ENCODE assay signal across 2 cellular contexts in the genomic region with DNA sequence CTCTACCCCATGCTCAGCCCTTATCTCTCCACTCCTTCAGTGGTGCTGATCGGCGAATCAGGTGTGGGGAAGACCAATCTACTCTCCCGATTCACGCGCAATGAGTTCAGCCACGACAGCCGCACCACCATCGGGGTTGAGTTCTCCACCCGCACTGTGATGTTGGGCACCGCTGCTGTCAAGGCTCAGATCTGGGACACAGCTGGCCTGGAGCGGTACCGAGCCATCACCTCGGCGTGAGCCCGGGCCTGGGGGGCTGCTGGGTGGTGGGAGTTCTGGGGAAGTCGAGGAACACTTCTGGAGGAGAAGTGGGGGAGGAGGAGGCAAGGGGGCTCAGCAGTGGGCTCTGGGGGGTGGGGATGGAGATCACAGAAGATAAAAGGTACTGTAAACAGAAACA.
TF ChIP-seq lines count a peak whose summit lies in the region.

No MANE protein-coding gene starts in this region.

TF ChIP-seq in IMR-90, 13 proteins besides CTCF, POLR2A, EP300 and RAD21:
- TF ChIP-seq MAFK (IDR thresholded peaks at IDR 0.05; ENCODE audit: low read depth, low read length) (no peak), FOS (IDR thresholded peaks at IDR 0.05; ENCODE audit: low read depth, low read length) (no peak), BHLHE40 (IDR thresholded peaks at IDR 0.05; ENCODE audit: low read depth, low read length) (no peak), RFX5 (IDR thresholded peaks at IDR 0.05; ENCODE audit: low read depth, low read length) (no peak), RCOR1 (IDR thresholded peaks at IDR 0.05; ENCODE audit: insufficient replicate concordance, low read length) (no peak), SMC3 (IDR thresholded peaks at IDR 0.05; ENCODE audit: low read depth, low read length) (no peak), CEBPB (IDR thresholded peaks at IDR 0.05; ENCODE audit: low read depth, low read length) (no peak), MXI1 (IDR thresholded peaks at IDR 0.05; ENCODE audit: borderline replicate concordance, low read depth, low read length) (no peak), NFE2L2 (IDR thresholded peaks at IDR 0.05; ENCODE audit: low read depth, low read length) (no peak), CHD1 (IDR thresholded peaks at IDR 0.05; ENCODE audit: low read depth, low read length) (no peak)
- TF ChIP-seq, protein P1, sequence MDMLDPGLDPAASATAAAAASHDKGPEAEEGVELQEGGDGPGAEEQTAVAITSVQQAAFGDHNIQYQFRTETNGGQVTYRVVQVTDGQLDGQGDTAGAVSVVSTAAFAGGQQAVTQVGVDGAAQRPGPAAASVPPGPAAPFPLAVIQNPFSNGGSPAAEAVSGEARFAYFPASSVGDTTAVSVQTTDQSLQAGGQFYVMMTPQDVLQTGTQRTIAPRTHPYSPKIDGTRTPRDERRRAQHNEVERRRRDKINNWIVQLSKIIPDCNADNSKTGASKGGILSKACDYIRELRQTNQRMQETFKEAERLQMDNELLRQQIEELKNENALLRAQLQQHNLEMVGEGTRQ (IDR thresholded peaks at IDR 0.05; ENCODE audit: low read depth, low read length) = no peak
- TF ChIP-seq, protein P2, sequence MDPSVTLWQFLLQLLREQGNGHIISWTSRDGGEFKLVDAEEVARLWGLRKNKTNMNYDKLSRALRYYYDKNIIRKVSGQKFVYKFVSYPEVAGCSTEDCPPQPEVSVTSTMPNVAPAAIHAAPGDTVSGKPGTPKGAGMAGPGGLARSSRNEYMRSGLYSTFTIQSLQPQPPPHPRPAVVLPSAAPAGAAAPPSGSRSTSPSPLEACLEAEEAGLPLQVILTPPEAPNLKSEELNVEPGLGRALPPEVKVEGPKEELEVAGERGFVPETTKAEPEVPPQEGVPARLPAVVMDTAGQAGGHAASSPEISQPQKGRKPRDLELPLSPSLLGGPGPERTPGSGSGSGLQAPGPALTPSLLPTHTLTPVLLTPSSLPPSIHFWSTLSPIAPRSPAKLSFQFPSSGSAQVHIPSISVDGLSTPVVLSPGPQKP (IDR thresholded peaks at IDR 0.05; ENCODE audit: borderline replicate concordance, low read depth, low read length) = no peak

TF ChIP-seq in GM12878, 131 proteins besides CTCF, POLR2A, EP300 and RAD21:
- no peak for TF ChIP-seq FOXM1 (IDR thresholded peaks at IDR 0.05; ENCODE audit: low read depth, low read length)
- TF ChIP-seq, protein P3, sequence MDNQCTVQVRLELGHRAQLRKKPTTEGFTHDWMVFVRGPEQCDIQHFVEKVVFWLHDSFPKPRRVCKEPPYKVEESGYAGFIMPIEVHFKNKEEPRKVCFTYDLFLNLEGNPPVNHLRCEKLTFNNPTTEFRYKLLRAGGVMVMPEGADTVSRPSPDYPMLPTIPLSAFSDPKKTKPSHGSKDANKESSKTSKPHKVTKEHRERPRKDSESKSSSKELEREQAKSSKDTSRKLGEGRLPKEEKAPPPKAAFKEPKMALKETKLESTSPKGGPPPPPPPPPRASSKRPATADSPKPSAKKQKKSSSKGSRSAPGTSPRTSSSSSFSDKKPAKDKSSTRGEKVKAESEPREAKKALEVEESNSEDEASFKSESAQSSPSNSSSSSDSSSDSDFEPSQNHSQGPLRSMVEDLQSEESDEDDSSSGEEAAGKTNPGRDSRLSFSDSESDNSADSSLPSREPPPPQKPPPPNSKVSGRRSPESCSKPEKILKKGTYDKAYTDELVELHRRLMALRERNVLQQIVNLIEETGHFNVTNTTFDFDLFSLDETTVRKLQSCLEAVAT (IDR thresholded peaks at IDR 0.05) = peak; percentile 35; the same call in 1 of the 2 replicates
